ENCODE assay signal across 9 cellular contexts in the genomic region with DNA sequence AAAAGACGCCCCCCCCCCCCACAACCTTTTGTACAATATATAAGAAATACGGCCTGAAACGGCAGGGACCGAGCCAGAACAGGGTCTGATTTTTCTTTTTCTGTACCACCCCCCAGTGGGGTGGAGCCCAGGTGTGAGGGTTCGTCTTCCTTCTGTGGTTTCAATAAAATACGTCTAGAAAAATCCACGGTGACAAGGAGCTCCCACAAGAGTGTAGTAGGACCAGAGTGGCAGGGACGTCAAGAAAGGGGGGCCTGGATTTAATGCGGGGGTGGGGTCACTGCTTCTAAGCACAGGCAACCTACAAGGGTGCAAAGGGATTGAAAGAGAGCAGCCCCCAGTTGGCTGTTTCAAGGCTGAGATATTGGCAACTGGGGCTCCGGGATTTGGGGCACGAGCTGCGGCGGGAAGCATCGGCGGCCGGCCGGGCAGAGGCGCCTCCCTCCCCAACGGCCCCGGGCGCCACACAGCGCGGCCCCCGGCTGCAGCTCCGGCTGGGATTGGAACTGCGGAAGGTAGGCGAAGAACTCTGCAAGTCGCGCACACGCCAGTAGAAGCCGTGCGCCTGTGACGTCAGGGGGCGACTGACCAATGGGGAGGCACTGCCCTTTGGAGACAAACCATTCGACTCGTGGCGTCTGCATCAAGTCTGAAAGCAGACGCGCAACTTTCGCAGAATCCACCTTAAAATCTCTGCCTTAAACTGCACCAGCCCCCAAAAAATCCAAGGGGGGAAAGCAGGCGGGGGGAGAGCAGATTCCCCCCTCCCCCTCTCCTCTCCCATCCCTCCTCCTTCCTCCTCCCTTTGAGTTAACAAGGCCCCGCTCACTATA. TPM values are rescaled to one million over a fixed set of nuclear protein-coding genes. Genes with fewer than 3 reads are reported as not detected.
A peak's percentile ranks its signal among the peaks of the same experiment; 100 is the strongest.
DNase-seq lines count a peak whose midpoint lies in the region; ATAC-seq and TF ChIP-seq lines count a peak whose summit lies in the region.
"Had no signal": no experiment of that assay in that cellular context is flagged by ENCODE, and none has a peak within 500 bp of the region (broad histone marks: within the 10 kb centered on the region; RNA-seq: fewer than 3 reads in every experiment).

A gene (plus strand): TSS at position 623 of the 833 bp plus-strand sequence. CDS start 425 bp downstream, outside the sequence.

- no peaks in the 10 kb centered on the region for H3K36me3 Mint-ChIP-seq in stimulated activated effector memory CD8-positive, alpha-beta T cell treated with anti-CD3 and anti-CD28 coated beads, Interleukin-12 subunit alpha, Interleukin-12 subunit beta, amount 100 ng/mL, for 72 hours

- H3K4me3 Mint-ChIP-seq in stimulated activated effector memory CD8-positive, alpha-beta T cell treated with anti-CD3 and anti-CD28 coated beads, Interleukin-12 subunit alpha, Interleukin-12 subunit beta, amount 100 ng/mL, for 72 hours = peak within 1 kb of the TSS; percentile 67

- peak within 1 kb of the TSS; percentile 84 for H3K27ac ChIP-seq in HEK293 (ENCODE audit: extremely low read depth, low read depth, low read length)
- no peak within 1 kb of the TSS for H3K27ac ChIP-seq in ascending aorta
- H3K27ac ChIP-seq: epithelial cell of prostate had no signal

- no peak within 1 kb of the TSS for H3K27ac Mint-ChIP-seq in stimulated activated effector memory CD8-positive, alpha-beta T cell treated with anti-CD3 and anti-CD28 coated beads, Interleukin-12 subunit alpha, Interleukin-12 subunit beta, amount 100 ng/mL, for 72 hours

- peak; percentile 48 for DNase-seq in AG20443 (ENCODE audit: low spot score)
- peak; percentile 85 to 94 for DNase-seq in NCI-H524 (lab: John Stamatoyannopoulos, UW)
- no peak for DNase-seq in ascending aorta (ENCODE audit: low spot score in 2 of 2)
- DNase-seq in islet precursor cell = peak; percentile 98
- DNase-seq in stimulated activated effector memory CD8-positive, alpha-beta T cell treated with anti-CD3 and anti-CD28 coated beads, Interleukin-12 subunit alpha, Interleukin-12 subunit beta, amount 100 ng/mL, for 72 hours (ENCODE audit: low spot score in 2 of 2) = no peak
- no peak for DNase-seq in OCI-M1 (lab: John Stamatoyannopoulos, UW)

- H3K36me3 ChIP-seq in HEK293 (ENCODE audit: control insufficient read depth in 2 of 2, insufficient read depth in 1 of 2, low read length in 2 of 2) (peaks cover 12% of the 10 kb centered on the region in 2 experiments), ascending aorta (no peaks in the 10 kb centered on the region)

- H3K4me1 ChIP-seq in HEK293 (ENCODE audit: control insufficient read depth, insufficient read depth, low read length) = peaks cover 3% of the 10 kb centered on the region; the same call in 1 of the 2 replicates
- H3K4me1 ChIP-seq in ascending aorta = peaks cover 0 to 14% of the 10 kb centered on the region in 2 donors

- intact Hi-C loops in ascending aorta (cut with DNase I) = no loop called here

- peak; percentile 55 for ATAC-seq in stimulated activated effector memory CD8-positive, alpha-beta T cell treated with anti-CD3 and anti-CD28 coated beads, Interleukin-12 subunit alpha, Interleukin-12 subunit beta, amount 100 ng/mL, for 72 hours
- ATAC-seq in GM18870 (IDR thresholded peaks at IDR 0.05; ENCODE audit: unreplicated experiment) = no peak

- H3K9me3 ChIP-seq in HEK293 (ENCODE audit: control insufficient read depth, insufficient read depth, low read depth, low read length) (no peaks in the 10 kb centered on the region), ascending aorta (no peaks in the 10 kb centered on the region)

- CTCF ChIA-PET in HEK293 (lab: Yijun Ruan, JAX) = interaction anchor here (0.6 to 4.8 kb wide), 6 partner anchors 11 to 1089 kb away, joined by 3 to 19 read pairs (median 4); no protein-coding TSS in a partner anchor

- TF ChIP-seq CTCF in HEK293 (tag by site-specific recombination; IDR thresholded peaks at IDR 0.05) = peak; percentile 74
- no peak for TF ChIP-seq CTCF in ascending aorta (IDR thresholded peaks at IDR 0.05)

- H3K4me1 Mint-ChIP-seq in stimulated activated effector memory CD8-positive, alpha-beta T cell treated with anti-CD3 and anti-CD28 coated beads, Interleukin-12 subunit alpha, Interleukin-12 subunit beta, amount 100 ng/mL, for 72 hours = peaks cover 10% of the 10 kb centered on the region

- no peaks in the 10 kb centered on the region for H3K9me3 Mint-ChIP-seq in stimulated activated effector memory CD8-positive, alpha-beta T cell treated with anti-CD3 and anti-CD28 coated beads, Interleukin-12 subunit alpha, Interleukin-12 subunit beta, amount 100 ng/mL, for 72 hours

- H3K4me3 ChIP-seq in HEK293 (ENCODE audit: low read depth, low read length) = peak within 1 kb of the TSS; percentile 72
- peak within 1 kb of the TSS; percentile 48 to 59 for H3K4me3 ChIP-seq in ascending aorta

- POLR2A ChIA-PET in HEK293 (lab: Yijun Ruan, JAX) = interaction anchor here (0.5 to 2.9 kb wide), 12 partner anchors 9 to 1860 kb away, joined by 3 to 44 read pairs (median 4); a partner anchor contains a TSS

- H3K27me3 ChIP-seq in ascending aorta = peaks cover 23% of the 10 kb centered on the region

TF ChIP-seq in HEK293, 187 proteins besides CTCF, POLR2A, EP300 and RAD21 (continues in another document):
- TF ChIP-seq ZNF660 (tag by site-specific recombination; IDR thresholded peaks at IDR 0.05) (peak; percentile 55), ZNF610 (tag by site-specific recombination; IDR thresholded peaks at IDR 0.05; ENCODE audit: borderline replicate concordance) (0 out of 2 replicates have a peak, but pooled peaks have one; percentile 26), ZNF37A (tag by site-specific recombination; IDR thresholded peaks at IDR 0.05) (no peak), BCL11B (tag by site-specific recombination; IDR thresholded peaks at IDR 0.05; ENCODE audit: low read depth) (no peak), MEIS1 (CRISPR knock-in tag; IDR thresholded peaks at IDR 0.05; ENCODE audit: borderline replicate concordance) (no peak), SP7 (tag by site-specific recombination; IDR thresholded peaks at IDR 0.05) (peak; percentile 57), ZNF274 (IDR thresholded peaks at IDR 0.05; ENCODE audit: low read length) (no peak), ZNF274 (tag by site-specific recombination; IDR thresholded peaks at IDR 0.05; ENCODE audit: borderline replicate concordance) (no peak), ZNF202 (tag by site-specific recombination; IDR thresholded peaks at IDR 0.05; ENCODE audit: borderline replicate concordance) (no peak), ZNF76 (tag by site-specific recombination; IDR thresholded peaks at IDR 0.05; ENCODE audit: borderline replicate concordance, low read depth) (peak; percentile 25; the same call in 1 of the 2 replicates), IKZF3 (tag by site-specific recombination; IDR thresholded peaks at IDR 0.05) (peak; percentile 47; the same call in 1 of the 2 replicates)
- TF ChIP-seq, protein P1, sequence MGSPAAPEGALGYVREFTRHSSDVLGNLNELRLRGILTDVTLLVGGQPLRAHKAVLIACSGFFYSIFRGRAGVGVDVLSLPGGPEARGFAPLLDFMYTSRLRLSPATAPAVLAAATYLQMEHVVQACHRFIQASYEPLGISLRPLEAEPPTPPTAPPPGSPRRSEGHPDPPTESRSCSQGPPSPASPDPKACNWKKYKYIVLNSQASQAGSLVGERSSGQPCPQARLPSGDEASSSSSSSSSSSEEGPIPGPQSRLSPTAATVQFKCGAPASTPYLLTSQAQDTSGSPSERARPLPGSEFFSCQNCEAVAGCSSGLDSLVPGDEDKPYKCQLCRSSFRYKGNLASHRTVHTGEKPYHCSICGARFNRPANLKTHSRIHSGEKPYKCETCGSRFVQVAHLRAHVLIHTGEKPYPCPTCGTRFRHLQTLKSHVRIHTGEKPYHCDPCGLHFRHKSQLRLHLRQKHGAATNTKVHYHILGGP (tag by site-specific recombination; IDR thresholded peaks at IDR 0.05) = no peak
- TF ChIP-seq, protein P2, sequence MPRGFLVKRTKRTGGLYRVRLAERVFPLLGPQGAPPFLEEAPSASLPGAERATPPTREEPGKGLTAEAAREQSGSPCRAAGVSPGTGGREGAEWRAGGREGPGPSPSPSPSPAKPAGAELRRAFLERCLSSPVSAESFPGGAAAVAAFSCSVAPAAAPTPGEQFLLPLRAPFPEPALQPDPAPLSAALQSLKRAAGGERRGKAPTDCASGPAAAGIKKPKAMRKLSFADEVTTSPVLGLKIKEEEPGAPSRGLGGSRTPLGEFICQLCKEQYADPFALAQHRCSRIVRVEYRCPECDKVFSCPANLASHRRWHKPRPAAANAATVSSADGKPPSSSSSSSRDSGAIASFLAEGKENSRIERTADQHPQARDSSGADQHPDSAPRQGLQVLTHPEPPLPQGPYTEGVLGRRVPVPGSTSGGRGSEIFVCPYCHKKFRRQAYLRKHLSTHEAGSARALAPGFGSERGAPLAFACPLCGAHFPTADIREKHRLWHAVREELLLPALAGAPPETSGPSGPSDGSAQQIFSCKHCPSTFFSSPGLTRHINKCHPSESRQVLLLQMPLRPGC (tag by site-specific recombination; IDR thresholded peaks at IDR 0.05) = no peak
- TF ChIP-seq, protein P3, sequence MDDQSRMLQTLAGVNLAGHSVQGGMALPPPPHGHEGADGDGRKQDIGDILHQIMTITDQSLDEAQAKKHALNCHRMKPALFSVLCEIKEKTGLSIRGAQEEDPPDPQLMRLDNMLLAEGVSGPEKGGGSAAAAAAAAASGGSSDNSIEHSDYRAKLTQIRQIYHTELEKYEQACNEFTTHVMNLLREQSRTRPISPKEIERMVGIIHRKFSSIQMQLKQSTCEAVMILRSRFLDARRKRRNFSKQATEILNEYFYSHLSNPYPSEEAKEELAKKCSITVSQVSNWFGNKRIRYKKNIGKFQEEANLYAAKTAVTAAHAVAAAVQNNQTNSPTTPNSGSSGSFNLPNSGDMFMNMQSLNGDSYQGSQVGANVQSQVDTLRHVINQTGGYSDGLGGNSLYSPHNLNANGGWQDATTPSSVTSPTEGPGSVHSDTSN (CRISPR knock-in tag; IDR thresholded peaks at IDR 0.05) = 0 out of 2 replicates have a peak, but pooled peaks have one; percentile 43
- TF ChIP-seq, protein P4, sequence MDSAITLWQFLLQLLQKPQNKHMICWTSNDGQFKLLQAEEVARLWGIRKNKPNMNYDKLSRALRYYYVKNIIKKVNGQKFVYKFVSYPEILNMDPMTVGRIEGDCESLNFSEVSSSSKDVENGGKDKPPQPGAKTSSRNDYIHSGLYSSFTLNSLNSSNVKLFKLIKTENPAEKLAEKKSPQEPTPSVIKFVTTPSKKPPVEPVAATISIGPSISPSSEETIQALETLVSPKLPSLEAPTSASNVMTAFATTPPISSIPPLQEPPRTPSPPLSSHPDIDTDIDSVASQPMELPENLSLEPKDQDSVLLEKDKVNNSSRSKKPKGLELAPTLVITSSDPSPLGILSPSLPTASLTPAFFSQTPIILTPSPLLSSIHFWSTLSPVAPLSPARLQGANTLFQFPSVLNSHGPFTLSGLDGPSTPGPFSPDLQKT (IDR thresholded peaks at IDR 0.05; ENCODE audit: borderline replicate concordance, low read depth, low read length) = no peak
- TF ChIP-seq, protein P5, sequence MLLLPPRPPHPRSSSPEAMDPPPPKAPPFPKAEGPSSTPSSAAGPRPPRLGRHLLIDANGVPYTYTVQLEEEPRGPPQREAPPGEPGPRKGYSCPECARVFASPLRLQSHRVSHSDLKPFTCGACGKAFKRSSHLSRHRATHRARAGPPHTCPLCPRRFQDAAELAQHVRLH (tag by site-specific recombination; IDR thresholded peaks at IDR 0.05) = peak; percentile 50; the same call in 1 of the 2 replicates

RNA-seq across cellular contexts. Expression of the gene that starts here (rescaled TPM):
- not detected for total RNA-seq in ascending aorta

Comparison
In these comparisons a context has a peak if more than half of its experiments do, and no peak if none do; other contexts are left out.
1. DNase-seq: peak in AG20443 (single experiment), NCI-H524 (2 of 2) and islet precursor cell (single experiment); none in ascending aorta (0 of 2), stimulated activated effector memory CD8-positive, alpha-beta T cell treated with anti-CD3 and anti-CD28 coated beads, Interleukin-12 subunit alpha, Interleukin-12 subunit beta, amount 100 ng/mL, for 72 hours (0 of 2) and OCI-M1 (single experiment).